1 cellular context compared by ENCODE assay signal in genomic region chr20:57603120-57603519, GRCh38.
TF ChIP-seq lines count a peak whose summit lies in the region.

No MANE protein-coding gene starts in this region.

TF ChIP-seq in GM12878, 131 proteins besides CTCF, POLR2A, EP300 and RAD21:
- TF ChIP-seq, protein P1, sequence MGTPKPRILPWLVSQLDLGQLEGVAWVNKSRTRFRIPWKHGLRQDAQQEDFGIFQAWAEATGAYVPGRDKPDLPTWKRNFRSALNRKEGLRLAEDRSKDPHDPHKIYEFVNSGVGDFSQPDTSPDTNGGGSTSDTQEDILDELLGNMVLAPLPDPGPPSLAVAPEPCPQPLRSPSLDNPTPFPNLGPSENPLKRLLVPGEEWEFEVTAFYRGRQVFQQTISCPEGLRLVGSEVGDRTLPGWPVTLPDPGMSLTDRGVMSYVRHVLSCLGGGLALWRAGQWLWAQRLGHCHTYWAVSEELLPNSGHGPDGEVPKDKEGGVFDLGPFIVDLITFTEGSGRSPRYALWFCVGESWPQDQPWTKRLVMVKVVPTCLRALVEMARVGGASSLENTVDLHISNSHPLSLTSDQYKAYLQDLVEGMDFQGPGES (IDR thresholded peaks at IDR 0.05), result no peak
- TF ChIP-seq, protein P2, sequence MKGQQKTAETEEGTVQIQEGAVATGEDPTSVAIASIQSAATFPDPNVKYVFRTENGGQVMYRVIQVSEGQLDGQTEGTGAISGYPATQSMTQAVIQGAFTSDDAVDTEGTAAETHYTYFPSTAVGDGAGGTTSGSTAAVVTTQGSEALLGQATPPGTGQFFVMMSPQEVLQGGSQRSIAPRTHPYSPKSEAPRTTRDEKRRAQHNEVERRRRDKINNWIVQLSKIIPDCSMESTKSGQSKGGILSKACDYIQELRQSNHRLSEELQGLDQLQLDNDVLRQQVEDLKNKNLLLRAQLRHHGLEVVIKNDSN (IDR thresholded peaks at IDR 0.05; ENCODE audit: borderline replicate concordance, extremely low read length, insufficient read depth, low read depth, low read length), result peak; percentile 12
